Comparison of ENCODE assay signal across 8 cellular contexts in the genomic region with DNA sequence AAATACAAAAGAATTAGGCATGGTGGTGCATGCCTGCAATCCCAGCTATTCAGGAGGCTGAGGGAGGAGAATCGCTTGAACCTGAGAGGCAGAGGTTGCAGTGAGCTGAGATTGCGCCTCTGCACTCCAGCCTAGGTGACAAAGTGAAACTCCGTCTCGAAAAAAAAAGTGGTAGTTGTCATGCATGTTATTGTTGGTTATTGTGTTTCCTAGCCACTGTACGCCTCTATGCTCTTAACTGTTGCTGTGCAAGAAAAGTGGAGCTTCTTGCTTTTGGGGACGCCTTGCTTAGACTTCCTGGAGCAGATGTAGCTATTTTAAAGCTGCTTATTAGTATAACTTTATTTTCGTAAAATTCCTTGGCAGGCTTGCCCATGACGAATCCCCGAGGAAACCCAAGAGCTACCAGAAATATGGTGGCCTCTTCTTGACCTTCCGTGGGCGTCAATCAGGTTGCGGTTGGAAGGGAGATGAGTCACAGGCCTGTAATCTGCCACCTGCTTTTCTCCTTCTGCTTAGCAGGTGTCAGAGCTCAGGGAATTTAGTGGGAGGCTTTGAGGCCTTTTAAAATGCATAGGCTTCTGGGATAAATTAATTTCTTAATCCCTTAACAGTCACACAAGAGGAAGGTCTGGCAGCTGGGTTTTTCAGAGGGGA. TPM values are rescaled to one million over a fixed set of nuclear protein-coding genes. Genes with fewer than 3 reads are reported as not detected.
A peak's percentile ranks its signal among the peaks of the same experiment; 100 is the strongest.
DNase-seq lines count a peak whose midpoint lies in the region; ATAC-seq and TF ChIP-seq lines count a peak whose summit lies in the region.

No MANE protein-coding gene starts in this region.

- peaks cover 0 to 5% of the 10 kb centered on the region in 2 donors for H3K9me3 ChIP-seq in lung (ENCODE audit: control insufficient read depth in 2 of 2, insufficient read depth in 1 of 2, low read length in 1 of 2)

- TF ChIP-seq CTCF in HL-60 (IDR thresholded peaks at IDR 0.05; ENCODE audit: insufficient read depth, low read length), result no peak
- no peak for TF ChIP-seq CTCF in astrocyte of the spinal cord (IDR thresholded peaks at IDR 0.05; ENCODE audit: low read depth, low read length)
- TF ChIP-seq CTCF in lung (IDR thresholded peaks at IDR 0.05; ENCODE audit: control extremely low read depth, extremely low read depth), result no peak

- H3K36me3 ChIP-seq in lung (ENCODE audit: control insufficient read depth in 2 of 2, insufficient read depth in 2 of 2, low read length in 2 of 2), result no peaks in the 10 kb centered on the region

- POLR2A ChIA-PET in T-cell (lab: Charles Lee), result interaction anchor here in 1 of 2 donors (0.6 to 1.9 kb wide), 4 partner anchors 17 to 425 kb away, joined by 3 to 17 read pairs (median 6); partner anchors contain the start of genes GABRR2 and PNRC1

- H3K27ac Mint-ChIP-seq in T-cell, result peak overlapping the region; percentile 91 to 92

- peak; percentile 81 for DNase-seq in D341Med (ENCODE audit: low spot score)
- peak; percentile 82 to 94 for DNase-seq in HL-60 (ENCODE audit: low read depth in 1 of 2, low spot score in 1 of 2)
- DNase-seq in T-cell, result peak in 29 of 34 experiments; percentile 10 to 53 (median 34)
- peak; percentile 94 for DNase-seq in astrocyte of the spinal cord (ENCODE audit: low read depth, low spot score)
- no peak for DNase-seq in lung (ENCODE audit: low spot score)
- DNase-seq in stimulated activated CD8-positive, alpha-beta memory T cell treated with anti-CD3 and anti-CD28 coated beads, Interleukin-7, amount 100 ng/mL, for 1 hour (ENCODE audit: low read depth in 2 of 2), result peak; percentile 15
- no peak for DNase-seq in NCI-H748 (lab: John Stamatoyannopoulos, UW; ENCODE audit: unreplicated experiment)

- H3K9me3 Mint-ChIP-seq in T-cell, result no peaks in the 10 kb centered on the region

- CTCF ChIA-PET in T-cell (lab: Charles Lee), result interaction anchor here in 1 of 2 donors (0.8 kb wide), 1 partner anchor 218 kb away, joined by 5 read pairs; no protein-coding TSS in a partner anchor

- H3K4me1 ChIP-seq in lung (ENCODE audit: control insufficient read depth in 2 of 2, insufficient read depth in 2 of 2, low read length in 2 of 2), result peaks cover 2 to 6% of the 10 kb centered on the region in 2 donors

- in situ Hi-C loops in astrocyte of the spinal cord (cut with HindIII; ENCODE audit: low sequenced_read_pairs), result no loop called here

- peak overlapping the region; percentile 33 to 64 (median 53) for H3K4me3 Mint-ChIP-seq in T-cell

- peak; percentile 95 for ATAC-seq in GM21447 (IDR thresholded peaks at IDR 0.05; ENCODE audit: unreplicated experiment)
- peak; percentile 63 to 91 (median 72) for ATAC-seq in T-cell (replicated peaks in 1 of 4)
- peak; percentile 78 for ATAC-seq in lung (ENCODE audit: insufficient read depth, low FRiP score)

- no peaks in the 10 kb centered on the region for H3K27me3 Mint-ChIP-seq in T-cell

- no peaks in the 10 kb centered on the region for H3K36me3 Mint-ChIP-seq in T-cell

- H3K4me3 ChIP-seq in HL-60 (replicated peaks; ENCODE audit: insufficient read depth, low read length) (no peak overlapping the region), astrocyte of the spinal cord (ENCODE audit: low read depth, low read length) (no peak overlapping the region), lung (no peak overlapping the region)

- peaks cover 12 to 26% (median 21%) of the 10 kb centered on the region in 3 donors for H3K4me1 Mint-ChIP-seq in T-cell

- WGBS in lung, 2 donors, result 22 to 43% methylated on average over 12 of the region's 12 CpGs

- H3K27me3 ChIP-seq in HL-60 (ENCODE audit: insufficient read depth, poor library complexity, severe bottlenecking), result no peaks in the 10 kb centered on the region
- no peaks in the 10 kb centered on the region for H3K27me3 ChIP-seq in lung (ENCODE audit: control insufficient read depth, insufficient read depth)

- H3K27ac ChIP-seq in HL-60 (replicated peaks) (peak overlapping the region; percentile 57), lung (ENCODE audit: low read depth in 1 of 2, low read length in 1 of 2) (no peak overlapping the region)

RNA-seq across cellular contexts. Expression of gene GABRR2, which starts 17.3 kb away (rescaled TPM):
- 1 to 10 TPM in 1 of 5 donors, under 1 TPM in 4; 0.49 to 1.5 (median 0.73) TPM for total RNA-seq in T-cell
- 1 to 10 TPM; 1.3 to 1.5 TPM for total RNA-seq in lung
- 1 to 10 TPM in 1 of 2 donors, under 1 TPM in 1; 0.33 to 1.5 TPM for polyA plus RNA-seq in lung

RNA-seq across cellular contexts. Expression of gene UBE2J1, which starts 54.7 kb away (rescaled TPM):
- total RNA-seq in T-cell (10 to 100 TPM; 14.6 to 24.1 (median 22.6) TPM), lung (10 to 100 TPM; 40.5 to 42.5 TPM)
- polyA plus RNA-seq in lung, result 10 to 100 TPM; 24.3 to 51.0 TPM

Comparison
In these comparisons a context has a peak if more than half of its experiments do, and no peak if none do; other contexts are left out.
1. DNase-seq: peak in D341Med (single experiment), HL-60 (2 of 2), T-cell (29 of 34), astrocyte of the spinal cord (single experiment) and stimulated activated CD8-positive, alpha-beta memory T cell treated with anti-CD3 and anti-CD28 coated beads, Interleukin-7, amount 100 ng/mL, for 1 hour (2 of 2); none in lung (single experiment) and NCI-H748 (single experiment).
2. Peak in every context shown above with its lines, with median percentiles within 50 percentile points of each other: ATAC-seq.